1 cellular context compared by ENCODE assay signal in genomic region chr15:69805248-69805953, GRCh38.
TF ChIP-seq lines count a peak whose summit lies in the region.

No MANE protein-coding gene starts in this region.

TF ChIP-seq in H1, 55 proteins besides CTCF, POLR2A, EP300 and RAD21 (continued from another document):
- TF ChIP-seq CTBP2 (IDR thresholded peaks at IDR 0.05; ENCODE audit: borderline replicate concordance, insufficient read depth, insufficient read length, low read length) (no peak), SIN3A (conservative IDR thresholded peaks at IDR 0.05 in 1 of 2, IDR thresholded peaks at IDR 0.05 in 1 of 2; ENCODE audit: low read depth in 1 of 2, low read length in 2 of 2) (no peak), SAP30 (IDR thresholded peaks at IDR 0.05; ENCODE audit: insufficient read depth, insufficient replicate concordance, low read length) (no peak), HDAC6 (IDR thresholded peaks at IDR 0.05; ENCODE audit: low read depth, low read length) (no peak), CREB1 (IDR thresholded peaks at IDR 0.05) (no peak), EZH2 (IDR thresholded peaks at IDR 0.05; ENCODE audit: low read depth, low read length, severe bottlenecking) (no peak), SP1 (IDR thresholded peaks at IDR 0.05; ENCODE audit: low read depth, low read length) (no peak), SIRT6 (IDR thresholded peaks at IDR 0.05; ENCODE audit: low read length) (no peak), POLR2AphosphoS5 (IDR thresholded peaks at IDR 0.05; ENCODE audit: low read depth, low read length) (no peak)
